In genomic region chr1:38026592-38027200, GRCh38 we compare ENCODE assay signal across 9 cellular contexts. TPM values are rescaled to one million over a fixed set of nuclear protein-coding genes. Genes with fewer than 3 reads are reported as not detected.
DNase-seq lines count a peak whose midpoint lies in the region; ATAC-seq and TF ChIP-seq lines count a peak whose summit lies in the region.
"Had no signal": no experiment of that assay in that cellular context is flagged by ENCODE, and none has a peak within 500 bp of the region (broad histone marks: within the 10 kb centered on the region; RNA-seq: fewer than 3 reads in every experiment).

No MANE protein-coding gene starts in this region.

- H3K4me3 ChIP-seq in SK-N-MC (no peak overlapping the region), neural progenitor cell (no peak overlapping the region)
- H3K4me3 ChIP-seq: ovary had no signal

- H3K27me3 ChIP-seq in neural progenitor cell = no peaks in the 10 kb centered on the region
- H3K27me3 ChIP-seq: ovary had no signal

- H3K27ac ChIP-seq in SK-N-MC = 0 out of 2 replicates have a peak overlapping the region, but pooled peaks have one; percentile 98
- no peak overlapping the region for H3K27ac ChIP-seq in neural progenitor cell
- H3K27ac ChIP-seq: ovary had no signal

- no peak for ATAC-seq in HG03196 (IDR thresholded peaks at IDR 0.05; ENCODE audit: unreplicated experiment)

- peak overlapping the region; percentile 48 for H3K4me3 Mint-ChIP-seq in neural progenitor cell
- H3K4me3 Mint-ChIP-seq: activated B cell treated with CpG ODN at 0.5 μM for 24 hours had no signal

- H3K36me3 ChIP-seq in SK-N-MC (ENCODE audit: insufficient read depth, low read length) (peaks cover 45% of the 10 kb centered on the region), neural progenitor cell (no peaks in the 10 kb centered on the region)
- H3K36me3 ChIP-seq: ovary had no signal

- H4K20me1 ChIP-seq in neural progenitor cell (ENCODE audit: low read depth) = peaks cover 40% of the 10 kb centered on the region

- H3K9me3 Mint-ChIP-seq in neural progenitor cell = no peaks in the 10 kb centered on the region
- H3K9me3 Mint-ChIP-seq: activated B cell treated with CpG ODN at 0.5 μM for 24 hours had no signal

- H3K4me1 Mint-ChIP-seq in neural progenitor cell = peaks cover 40% of the 10 kb centered on the region

- no peaks in the 10 kb centered on the region for H3K9me3 ChIP-seq in SK-N-MC (ENCODE audit: low read depth, low read length)
- no peaks in the 10 kb centered on the region for H3K9me3 ChIP-seq in neural progenitor cell (ENCODE audit: low read depth)
- H3K9me3 ChIP-seq: ovary had no signal

- no peaks in the 10 kb centered on the region for H3K79me2 ChIP-seq in neural progenitor cell (ENCODE audit: low read depth)

- peaks cover 12% of the 10 kb centered on the region for H3K27me3 Mint-ChIP-seq in neural progenitor cell (ENCODE audit: insufficient read depth, low read depth)
- H3K27me3 Mint-ChIP-seq: activated B cell treated with CpG ODN at 0.5 μM for 24 hours had no signal

- peak; percentile 92 for TF ChIP-seq CTCF in neural progenitor cell (IDR thresholded peaks at IDR 0.05)

- H3K4me1 ChIP-seq in neural progenitor cell = peaks cover 40% of the 10 kb centered on the region

- H3F3A ChIP-seq in neural progenitor cell (ENCODE audit: low read depth) = peaks cover 41% of the 10 kb centered on the region

- H2AFZ ChIP-seq in neural progenitor cell (replicated peaks) = no peak overlapping the region

- no peak overlapping the region for H3K9ac ChIP-seq in SK-N-MC (ENCODE audit: insufficient read length)
- H3K9ac ChIP-seq in neural progenitor cell = no peak overlapping the region

- DNase-seq in DMS79 treated with DMSO at 0.1 percent for 48 hours (lab: John Stamatoyannopoulos, UW) (peak; percentile 94), HT-29 (ENCODE audit: low spot score) (peak; percentile 87), SK-N-MC (ENCODE audit: low read depth, low spot score) (no peak), epidermal melanocyte (ENCODE audit: insufficient read length, low spot score) (peak; percentile 58), neural progenitor cell (ENCODE audit: low spot score) (peak; percentile 80)
- DNase-seq in effector CD4-positive, alpha-beta T cell = no peak
- DNase-seq: activated B cell treated with CpG ODN at 0.5 μM for 24 hours had no signal

- H3K36me3 Mint-ChIP-seq in neural progenitor cell = peaks cover 13% of the 10 kb centered on the region

- H3K27ac Mint-ChIP-seq in neural progenitor cell = no peak overlapping the region
- H3K27ac Mint-ChIP-seq: activated B cell treated with CpG ODN at 0.5 μM for 24 hours had no signal

- no peak overlapping the region for H3K4me2 ChIP-seq in neural progenitor cell

RNA-seq across cellular contexts. Expression of gene UTP11, which starts 14.2 kb away (rescaled TPM):
- 22.1 and 26.1 TPM in 2 replicates for total RNA-seq in HT-29 (2014; rRNA removed; shearing (Covaris generic))
- 52.4 and 86.0 TPM in 2 replicates for total RNA-seq in neural progenitor cell (ENCODE audit: low replicate concordance)

RNA-seq across cellular contexts. Expression of gene POU3F1, which starts 19.9 kb away (rescaled TPM):
- total RNA-seq in HT-29 (2014; rRNA removed; shearing (Covaris generic)) = 0.94 and 1.1 TPM in 2 replicates
- total RNA-seq in neural progenitor cell (ENCODE audit: low replicate concordance) = 16.5 and 44.6 TPM in 2 replicates

RNA-seq across cellular contexts. Expression of gene FHL3, which starts 21.4 kb away (rescaled TPM):
- total RNA-seq in HT-29 (2014; rRNA removed; shearing (Covaris generic)) = 12.2 and 15.2 TPM in 2 replicates
- total RNA-seq in neural progenitor cell (ENCODE audit: low replicate concordance) = 8.1 and 21.5 TPM in 2 replicates

RNA-seq across cellular contexts. Expression of gene SF3A3, which starts 36.9 kb away (rescaled TPM):
- total RNA-seq in HT-29 (2014; rRNA removed; shearing (Covaris generic)) = 57.5 and 69.0 TPM in 2 replicates
- 120 and 172 TPM in 2 replicates for total RNA-seq in neural progenitor cell (ENCODE audit: low replicate concordance)

Comparison
In these comparisons a context has a peak if more than half of its experiments do, and no peak if none do; other contexts are left out.
1. DNase-seq: peak in DMS79 treated with DMSO at 0.1 percent for 48 hours (single experiment), HT-29 (single experiment), epidermal melanocyte (single experiment) and neural progenitor cell (single experiment); none in SK-N-MC (single experiment) and effector CD4-positive, alpha-beta T cell (single experiment).